30 cellular contexts compared by ENCODE assay signal in genomic region chr13:103898481-103898880, GRCh38.
"Had no signal": no experiment of that assay in that cellular context is flagged by ENCODE, and none has a peak within 500 bp of the region (broad histone marks: within the 10 kb centered on the region; RNA-seq: fewer than 3 reads in every experiment).

No MANE protein-coding gene starts in this region.

- H3K27ac ChIP-seq: adrenal gland, ascending aorta, cardiac muscle cell, colonic mucosa, ovary, right lobe of liver, stomach, thyroid gland had no signal

- H3K4me3 ChIP-seq: adrenal gland, ascending aorta, cardiac muscle cell, colonic mucosa, ovary, right lobe of liver, stomach, thyroid gland had no signal

- DNase-seq: activated CD4-positive, alpha-beta T cell treated with anti-CD3 and anti-CD28 coated beads for 48 hours; activated CD4-positive, alpha-beta T cell treated with anti-CD3 and anti-CD28 coated beads, Interleukin-2, amount 50 U/mL, for 48 hours; activated CD8-positive, alpha-beta memory T cell treated with anti-CD3 and anti-CD28 coated beads for 24 hours; activated effector memory CD4-positive, alpha-beta T cell treated with anti-CD3 and anti-CD28 coated beads, Interleukin-2, amount 50 U/mL, for 16 hours; activated naive CD4-positive, alpha-beta T cell treated with anti-CD3 and anti-CD28 coated beads for 36 hours; activated naive CD8-positive, alpha-beta T cell treated with anti-CD3 and anti-CD28 coated beads for 36 hours; adrenal gland; cerebellar nuclear complex; colonic mucosa; effector CD8-positive, alpha-beta T cell; erythroblast; head of caudate nucleus; hippocampal formation; left ventricle myocardium superior; mammary epithelial cell; midbrain; naive thymus-derived CD4-positive, alpha-beta T cell; ovary; stimulated activated CD4-positive, alpha-beta T cell treated with anti-CD3 and anti-CD28 coated beads, Interleukin-4, amount 100 ng/mL, for 1 hour; stomach; T-helper 1 cell; thyroid gland had no signal

- H3K4me1 Mint-ChIP-seq: activated naive CD8-positive, alpha-beta T cell treated with anti-CD3 and anti-CD28 coated beads for 36 hours; brain; naive thymus-derived CD4-positive, alpha-beta T cell had no signal

- ATAC-seq: activated CD4-positive, CD25-positive, alpha-beta regulatory T cell treated with anti-CD3 and anti-CD28 coated beads, Interleukin-2, amount 50 U/mL, for 24 hours; left ventricle myocardium superior; naive thymus-derived CD4-positive, alpha-beta T cell; right lobe of liver had no signal

- H3K27me3 Mint-ChIP-seq: activated naive CD8-positive, alpha-beta T cell treated with anti-CD3 and anti-CD28 coated beads for 36 hours; naive thymus-derived CD4-positive, alpha-beta T cell; progenitor cell of endocrine pancreas had no signal

- H3K36me3 Mint-ChIP-seq: activated naive CD8-positive, alpha-beta T cell treated with anti-CD3 and anti-CD28 coated beads for 36 hours; brain; naive thymus-derived CD4-positive, alpha-beta T cell had no signal

- H3K4me1 ChIP-seq: adrenal gland, ascending aorta, colonic mucosa, right lobe of liver, stomach, thyroid gland had no signal

- H3K9me3 Mint-ChIP-seq: activated T-helper 1 cell treated with anti-CD3 and anti-CD28 coated beads, Interleukin-12 subunit alpha, Interleukin-12 subunit beta, Interleukin-2, Interleukin-4 antibody, amounts not matched to agents 30 ng/mL and 10 ng/mL and 1 ng/mL, durations not matched to agents 14 hours and 24 hours and 36 hours had no signal

- H3K9me3 ChIP-seq: adrenal gland, ascending aorta, colonic mucosa, ovary, right lobe of liver, stomach, thyroid gland had no signal

- H3K36me3 ChIP-seq: adrenal gland, ascending aorta, cardiac muscle cell, colonic mucosa, ovary, right lobe of liver, stomach, thyroid gland had no signal

- H3K4me3 Mint-ChIP-seq: activated naive CD4-positive, alpha-beta T cell treated with anti-CD3 and anti-CD28 coated beads for 36 hours; activated naive CD8-positive, alpha-beta T cell treated with anti-CD3 and anti-CD28 coated beads for 36 hours; activated T-helper 1 cell treated with anti-CD3 and anti-CD28 coated beads, Interleukin-12 subunit alpha, Interleukin-12 subunit beta, Interleukin-2, Interleukin-4 antibody, amounts not matched to agents 30 ng/mL and 10 ng/mL and 1 ng/mL, durations not matched to agents 14 hours and 24 hours and 36 hours; brain; naive thymus-derived CD4-positive, alpha-beta T cell; T-helper 2 cell treated with Interferon-gamma antibody and Interleukin-4, amounts not matched to agents 5 μg/mL and 100 μg/mL, for 36 hours had no signal

- H3K27me3 ChIP-seq: adrenal gland, ascending aorta, cardiac muscle cell, colonic mucosa, ovary, right lobe of liver, stomach, thyroid gland had no signal
